1 cellular context compared by ENCODE assay signal in the genomic region with DNA sequence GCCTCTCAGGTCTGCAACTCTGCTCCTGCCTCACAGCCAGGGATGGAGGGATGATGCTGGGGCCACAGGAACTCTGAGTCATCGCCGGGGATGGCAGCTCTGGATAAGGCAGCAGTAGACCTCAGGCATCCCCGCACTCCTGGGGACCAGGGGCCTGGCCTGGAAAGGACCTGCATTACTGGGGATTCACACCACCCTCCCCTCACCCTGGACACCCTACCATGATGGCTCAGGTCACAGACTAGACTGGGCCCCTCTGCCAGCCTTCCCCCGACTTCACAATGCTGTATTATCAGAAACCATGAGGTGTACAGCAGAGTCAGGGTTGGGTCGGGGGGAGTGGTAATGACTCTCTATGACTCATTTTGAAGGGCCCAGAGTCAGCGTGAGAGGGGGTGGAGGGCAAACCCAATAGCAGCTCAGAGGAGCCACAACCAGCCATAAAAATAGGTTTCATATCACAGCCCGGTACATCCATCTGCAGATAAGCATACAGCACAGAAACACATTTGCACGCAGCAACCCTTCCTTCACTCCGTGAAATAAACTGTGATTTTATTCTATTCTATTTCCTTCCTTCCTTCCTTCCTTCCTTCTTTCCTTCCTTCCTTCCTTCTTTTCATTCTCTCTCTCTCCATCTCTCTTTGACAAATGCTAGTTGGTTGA.
TF ChIP-seq lines count a peak whose summit lies in the region.

No MANE protein-coding gene starts in this region.

TF ChIP-seq in GM12878, 131 proteins besides CTCF, POLR2A, EP300 and RAD21 (continued from another document):
- TF ChIP-seq BCL3 (IDR thresholded peaks at IDR 0.05; ENCODE audit: borderline replicate concordance, insufficient read depth, low read depth, low read length, poor library complexity, severe bottlenecking), result no peak
- TF ChIP-seq DPF2 (IDR thresholded peaks at IDR 0.05), result no peak
- TF ChIP-seq NFIC (IDR thresholded peaks at IDR 0.05; ENCODE audit: low read depth, low read length), result peak; percentile 72; the same call in 1 of the 2 replicates
- peak; percentile 70 for TF ChIP-seq CREB1 (IDR thresholded peaks at IDR 0.05; ENCODE audit: low read depth)
- no peak for TF ChIP-seq KDM1A (IDR thresholded peaks at IDR 0.05; ENCODE audit: borderline replicate concordance)
- no peak for TF ChIP-seq RELB (IDR thresholded peaks at IDR 0.05; ENCODE audit: low read depth)
- no peak for TF ChIP-seq ZNF207 (IDR thresholded peaks at IDR 0.05; ENCODE audit: borderline replicate concordance)
- TF ChIP-seq MEF2A (IDR thresholded peaks at IDR 0.05; ENCODE audit: insufficient read depth, low read depth, low read length), result 0 out of 2 replicates have a peak, but pooled peaks have one; percentile 36
- TF ChIP-seq POU2F2 (IDR thresholded peaks at IDR 0.05; ENCODE audit: borderline replicate concordance, low read depth, low read length), result no peak
- no peak for TF ChIP-seq TCF12 (IDR thresholded peaks at IDR 0.05; ENCODE audit: low read depth, low read length)
- TF ChIP-seq PRDM15 (CRISPR knock-in tag; IDR thresholded peaks at IDR 0.05), result no peak
- TF ChIP-seq RUNX3 (IDR thresholded peaks at IDR 0.05; ENCODE audit: low read length), result peak; percentile 80
- peak; percentile 60; the same call in 1 of the 2 replicates for TF ChIP-seq FOXM1 (IDR thresholded peaks at IDR 0.05; ENCODE audit: low read depth, low read length)
- no peak for TF ChIP-seq GABPA (IDR thresholded peaks at IDR 0.05; ENCODE audit: low read depth)
- no peak for TF ChIP-seq CUX1 (IDR thresholded peaks at IDR 0.05; ENCODE audit: insufficient replicate concordance, low read depth, low read length)
- no peak for TF ChIP-seq CBX3 (IDR thresholded peaks at IDR 0.05; ENCODE audit: borderline replicate concordance, low read depth)
- peak; percentile 77 for TF ChIP-seq CREM (IDR thresholded peaks at IDR 0.05; ENCODE audit: low read depth)
- TF ChIP-seq NKRF (conservative IDR thresholded peaks at IDR 0.05), result no peak
- TF ChIP-seq ZBED1 (IDR thresholded peaks at IDR 0.05; ENCODE audit: borderline replicate concordance), result peak; percentile 69; the same call in 1 of the 2 replicates
- no peak for TF ChIP-seq USF1 (IDR thresholded peaks at IDR 0.05; ENCODE audit: borderline replicate concordance, extremely low read length, insufficient read depth, low read depth, low read length)
- no peak for TF ChIP-seq IRF4 (IDR thresholded peaks at IDR 0.05; ENCODE audit: low read depth, low read length)
- TF ChIP-seq SP1 (IDR thresholded peaks at IDR 0.05; ENCODE audit: low read depth, low read length), result no peak
- TF ChIP-seq LARP7 (IDR thresholded peaks at IDR 0.05), result no peak
- TF ChIP-seq TCF7 (IDR thresholded peaks at IDR 0.05; ENCODE audit: borderline replicate concordance), result no peak
- peak in 1 of 2 experiments; percentile 71; a peak in 2 of 3 replicates for TF ChIP-seq EGR1 (IDR thresholded peaks at IDR 0.05; ENCODE audit: borderline replicate concordance in 1 of 2, low read depth in 2 of 2, low read length in 2 of 2)
- TF ChIP-seq TBL1XR1 (IDR thresholded peaks at IDR 0.05; ENCODE audit: low read depth, low read length), result no peak
- no peak for TF ChIP-seq POLR2AphosphoS2 (IDR thresholded peaks at IDR 0.05; ENCODE audit: low read depth, low read length)
- TF ChIP-seq KAT2A (conservative IDR thresholded peaks at IDR 0.05; ENCODE audit: control insufficient read depth, low read depth, low read length), result no peak
- no peak for TF ChIP-seq NFYA (IDR thresholded peaks at IDR 0.05; ENCODE audit: borderline replicate concordance, low read depth, low read length)
- no peak for TF ChIP-seq RBBP5 (conservative IDR thresholded peaks at IDR 0.05)
- no peak for TF ChIP-seq NRF1 (conservative IDR thresholded peaks at IDR 0.05; ENCODE audit: low read depth, low read length)
- no peak for TF ChIP-seq CHD2 (IDR thresholded peaks at IDR 0.05; ENCODE audit: borderline replicate concordance, low read depth, low read length)
- TF ChIP-seq RAD51 (IDR thresholded peaks at IDR 0.05), result no peak
- TF ChIP-seq FOS (IDR thresholded peaks at IDR 0.05; ENCODE audit: borderline replicate concordance, extremely low read depth, insufficient read length), result no peak
- no peak for TF ChIP-seq YY1 (IDR thresholded peaks at IDR 0.05; ENCODE audit: low read depth, low read length)
- peak; percentile 34; the same call in 1 of the 2 replicates for TF ChIP-seq CBFB (IDR thresholded peaks at IDR 0.05; ENCODE audit: low read depth)
- TF ChIP-seq ZBTB11 (CRISPR knock-in tag; IDR thresholded peaks at IDR 0.05), result no peak
- TF ChIP-seq CEBPB (IDR thresholded peaks at IDR 0.05; ENCODE audit: borderline replicate concordance in 1 of 2, low read depth in 2 of 2, low read length in 2 of 2), result no peak
